In genomic region chr17:81230043-81230820, GRCh38 we compare ENCODE assay signal across 12 cellular contexts. TPM values are rescaled to one million over a fixed set of nuclear protein-coding genes. Genes with fewer than 3 reads are reported as not detected.
DNase-seq lines count a peak whose midpoint lies in the region; ATAC-seq and TF ChIP-seq lines count a peak whose summit lies in the region.
"Had no signal": no experiment of that assay in that cellular context is flagged by ENCODE, and none has a peak within 500 bp of the region (broad histone marks: within the 10 kb centered on the region; RNA-seq: fewer than 3 reads in every experiment).

No MANE protein-coding gene starts in this region.

- H3K18ac ChIP-seq in IMR-90 (ENCODE audit: low read depth, low read length): no peak overlapping the region
- no peak overlapping the region for H3K18ac ChIP-seq in mesendoderm (ENCODE audit: low read length)

- no peak for ATAC-seq in IMR-90 (ENCODE audit: low read depth)
- no peak for ATAC-seq in GM19452 (IDR thresholded peaks at IDR 0.05; ENCODE audit: unreplicated experiment)
- no peak for ATAC-seq in activated CD8-positive, alpha-beta memory T cell treated with anti-CD3 and anti-CD28 coated beads, Interleukin-2, amount 10 ng/mL, durations not matched to agents 7 days and 5 days

- TF ChIP-seq CTCF in IMR-90 (conservative IDR thresholded peaks at IDR 0.05; ENCODE audit: low read depth, low read length) (peak; percentile 31; the same call in 1 of the 2 replicates), mammary epithelial cell (conservative IDR thresholded peaks at IDR 0.05 in 1 of 2, IDR thresholded peaks at IDR 0.05 in 1 of 2; ENCODE audit: extremely low read depth in 1 of 2, insufficient read depth in 1 of 2, low read depth in 1 of 2, low read length in 2 of 2) (peak; percentile 23 to 46)

- H3K27ac ChIP-seq in IMR-90 (ENCODE audit: insufficient read depth, low read length) (no peak overlapping the region), mammary epithelial cell (ENCODE audit: insufficient read depth, low read depth, low read length) (no peak overlapping the region), mesendoderm (ENCODE audit: low read depth, low read length) (no peak overlapping the region)
- H3K27ac ChIP-seq: upper lobe of left lung had no signal

- H4K8ac ChIP-seq in IMR-90 (ENCODE audit: low read depth in 2 of 2, low read length in 2 of 2): no peak overlapping the region
- H4K8ac ChIP-seq in mesendoderm (ENCODE audit: low read depth, low read length): no peak overlapping the region

- H3K23ac ChIP-seq in IMR-90 (ENCODE audit: low read depth, low read length) (no peak overlapping the region), mesendoderm (ENCODE audit: low read length) (no peak overlapping the region)

- H3K4me3 ChIP-seq in IMR-90 (ENCODE audit: insufficient read depth, low read depth, low read length): no peak overlapping the region
- no peak overlapping the region for H3K4me3 ChIP-seq in mammary epithelial cell (replicated peaks in 1 of 3; ENCODE audit: insufficient read depth in 1 of 3, low read depth in 2 of 3, low read length in 3 of 3)
- H3K4me3 ChIP-seq in mesendoderm (ENCODE audit: low read length): no peak overlapping the region
- H3K4me3 ChIP-seq: HAP-1, upper lobe of left lung had no signal

- no peak overlapping the region for H2BK15ac ChIP-seq in IMR-90 (ENCODE audit: low read depth, low read length)
- H2BK15ac ChIP-seq in mesendoderm (replicated peaks; ENCODE audit: low read depth): no peak overlapping the region

- dilution Hi-C loops in IMR-90 (cut with HindIII; ENCODE audit: low sequenced_read_pairs, unreplicated experiment) (no loop called here), mammary epithelial cell (cut with HindIII; ENCODE audit: low sequenced_read_pairs) (no loop called here)

- no peak overlapping the region for H2BK20ac ChIP-seq in IMR-90 (ENCODE audit: low read depth, low read length)

- BruUV-seq in IMR-90 (replicated peaks; lab: Mats Ljungman, UMichigan) (no TSS peak), mammary epithelial cell (replicated peaks; lab: Mats Ljungman, UMichigan) (no TSS peak)

- H2BK120ac ChIP-seq in IMR-90 (ENCODE audit: low read depth, low read length) (no peak overlapping the region), mesendoderm (ENCODE audit: low read depth, low read length) (no peak overlapping the region)

- DNase-seq in Daoy (ENCODE audit: low read depth) (peak; percentile 48), IMR-90 (no peak), mammary epithelial cell (no peak), mesendoderm (peak; percentile 52), activated gamma-delta T cell (lab: John Stamatoyannopoulos, UW) (no peak)
- no peak for DNase-seq in stimulated activated CD4-positive, alpha-beta T cell treated with anti-CD3 and anti-CD28 coated beads, Interleukin-2, amount 100 ng/mL, for 24 hours
- DNase-seq in activated CD8-positive, alpha-beta memory T cell treated with anti-CD3 and anti-CD28 coated beads, Interleukin-2, amount 10 ng/mL, durations not matched to agents 7 days and 5 days: no peak
- DNase-seq: activated T-cell treated with anti-CD3 and anti-CD28 coated beads, Interleukin-2, amount 50 U/mL, for 4 hours; effector memory CD4-positive, alpha-beta T cell had no signal

- H3K36me3 Mint-ChIP-seq in activated CD8-positive, alpha-beta memory T cell treated with anti-CD3 and anti-CD28 coated beads, Interleukin-2, amount 10 ng/mL, durations not matched to agents 7 days and 5 days: peaks cover 9% of the 10 kb centered on the region

- H3K56ac ChIP-seq in IMR-90 (ENCODE audit: extremely low read depth, insufficient read depth, low read length) (no peak overlapping the region), mesendoderm (ENCODE audit: low read length) (no peak overlapping the region)

- H3K79me1 ChIP-seq in IMR-90 (ENCODE audit: low read depth in 1 of 2, low read length in 2 of 2): peaks cover 4 to 20% of the 10 kb centered on the region in 2 experiments; a peak in 3 of 4 replicates
- no peaks in the 10 kb centered on the region for H3K79me1 ChIP-seq in mesendoderm (ENCODE audit: low read length)

- H3K79me2 ChIP-seq in mammary epithelial cell (ENCODE audit: insufficient read depth, low read length) (peaks cover 4% of the 10 kb centered on the region), mesendoderm (ENCODE audit: control insufficient read depth, insufficient read depth, low read length) (no peaks in the 10 kb centered on the region)

- peaks cover 2% of the 10 kb centered on the region; the same call in 1 of the 2 replicates for H3K4me1 ChIP-seq in IMR-90 (ENCODE audit: control insufficient read depth, insufficient read depth, low read length)
- no peaks in the 10 kb centered on the region for H3K4me1 ChIP-seq in mammary epithelial cell (ENCODE audit: insufficient read depth, low read length)
- no peaks in the 10 kb centered on the region for H3K4me1 ChIP-seq in mesendoderm (ENCODE audit: control insufficient read depth, low read depth, low read length)
- H3K4me1 ChIP-seq: HAP-1 had no signal

- no peak overlapping the region for H4K91ac ChIP-seq in IMR-90 (ENCODE audit: insufficient read depth, low read depth, low read length)

- no peaks in the 10 kb centered on the region for H3K9me3 Mint-ChIP-seq in activated CD8-positive, alpha-beta memory T cell treated with anti-CD3 and anti-CD28 coated beads, Interleukin-2, amount 10 ng/mL, durations not matched to agents 7 days and 5 days (ENCODE audit: low read depth)
- H3K9me3 Mint-ChIP-seq: activated T-cell treated with anti-CD3 and anti-CD28 coated beads, Interleukin-2, amount 50 U/mL, for 4 hours had no signal

- H4K20me1 ChIP-seq in IMR-90 (ENCODE audit: insufficient read depth, low read length): peaks cover 18% of the 10 kb centered on the region
- no peaks in the 10 kb centered on the region for H4K20me1 ChIP-seq in mammary epithelial cell (ENCODE audit: insufficient read depth, low read length)

- intact Hi-C loops in IMR-90 (cut with micrococcal nuclease) (no loop called here), mammary epithelial cell (cut with micrococcal nuclease) (no loop called here)

- no peaks in the 10 kb centered on the region for H3K27me3 Mint-ChIP-seq in activated CD8-positive, alpha-beta memory T cell treated with anti-CD3 and anti-CD28 coated beads, Interleukin-2, amount 10 ng/mL, durations not matched to agents 7 days and 5 days

- H2AFZ ChIP-seq in IMR-90 (replicated peaks; ENCODE audit: low read length, poor library complexity) (peak overlapping the region; percentile 33), mammary epithelial cell (ENCODE audit: low read depth, low read length) (no peak overlapping the region)

- H3K4ac ChIP-seq in IMR-90 (ENCODE audit: low read depth, low read length): no peak overlapping the region
- no peak overlapping the region for H3K4ac ChIP-seq in mesendoderm (ENCODE audit: low read depth, low read length)

- H3K4me1 Mint-ChIP-seq in activated CD8-positive, alpha-beta memory T cell treated with anti-CD3 and anti-CD28 coated beads, Interleukin-2, amount 10 ng/mL, durations not matched to agents 7 days and 5 days: peaks cover 6% of the 10 kb centered on the region

- H3K27ac Mint-ChIP-seq in activated CD8-positive, alpha-beta memory T cell treated with anti-CD3 and anti-CD28 coated beads, Interleukin-2, amount 10 ng/mL, durations not matched to agents 7 days and 5 days: no peak overlapping the region

- POLR2A ChIA-PET in IMR-90 (lab: Charles Lee; ENCODE audit: unreplicated experiment): no interaction called here

- H3K4me3 Mint-ChIP-seq in activated CD8-positive, alpha-beta memory T cell treated with anti-CD3 and anti-CD28 coated beads, Interleukin-2, amount 10 ng/mL, durations not matched to agents 7 days and 5 days: no peak overlapping the region
- H3K4me3 Mint-ChIP-seq: activated T-cell treated with anti-CD3 and anti-CD28 coated beads, Interleukin-2, amount 50 U/mL, for 4 hours had no signal

- no peak overlapping the region for H4K5ac ChIP-seq in IMR-90 (ENCODE audit: low read depth, low read length)
- no peak overlapping the region for H4K5ac ChIP-seq in mesendoderm (ENCODE audit: low read length)

- in situ Hi-C loops in IMR-90 (cut with MboI; ENCODE audit: low sequenced_read_pairs) (no loop called here), mammary epithelial cell (cut with MboI; ENCODE audit: low sequenced_read_pairs in 2 of 2) (loop anchor here in 1 of 2 donors (25.0 kb wide), 1 partner anchor 218 kb away; no protein-coding TSS in a partner anchor)

- no peak overlapping the region for H3K9ac ChIP-seq in IMR-90 (ENCODE audit: low read depth, low read length)
- no peak overlapping the region for H3K9ac ChIP-seq in mammary epithelial cell (ENCODE audit: insufficient read depth, low read length)
- no peak overlapping the region for H3K9ac ChIP-seq in mesendoderm (ENCODE audit: low read length)

- H2AK5ac ChIP-seq in IMR-90 (ENCODE audit: low read depth, low read length): no peak overlapping the region
- H2AK5ac ChIP-seq in mesendoderm (ENCODE audit: low read length): no peak overlapping the region

- WGBS in IMR-90 (ENCODE audit: extremely low coverage in 2 of 2, insufficient read length in 1 of 2), 2 experiments: 97% methylated on average over 13 of the region's 26 CpGs; no CpG with 5 or more reads in 1 of the 2 experiments
- WGBS in mammary epithelial cell (ENCODE audit: low coverage, missing lambda C conversion rate): 86% methylated on average over 24 of the region's 26 CpGs
- WGBS in mesendoderm (ENCODE audit: extremely low coverage, insufficient coverage, low lambda C conversion rate): no CpG with 5 or more reads among the region's 26 CpGs

- H3K36me3 ChIP-seq in IMR-90 (ENCODE audit: control insufficient read depth, insufficient read depth, low read length) (peaks cover 39% of the 10 kb centered on the region), mammary epithelial cell (ENCODE audit: insufficient read depth, low read length) (no peaks in the 10 kb centered on the region), mesendoderm (ENCODE audit: control insufficient read depth, insufficient read depth, low read length) (peaks cover 3% of the 10 kb centered on the region)

- H2BK5ac ChIP-seq in IMR-90 (ENCODE audit: low read depth, low read length, poor library complexity, severe bottlenecking): no peak overlapping the region
- no peak overlapping the region for H2BK5ac ChIP-seq in mesendoderm (ENCODE audit: low read length)

- H3K4me2 ChIP-seq in IMR-90 (ENCODE audit: low read depth, low read length): no peak overlapping the region
- no peak overlapping the region for H3K4me2 ChIP-seq in mammary epithelial cell (ENCODE audit: insufficient read depth, low read depth, low read length)
- no peak overlapping the region for H3K4me2 ChIP-seq in mesendoderm (ENCODE audit: low read length)

- CTCF ChIA-PET in IMR-90 (lab: Yijun Ruan, JAX): interaction anchor here (0.6 kb wide), 1 partner anchor 25 kb away, joined by 3 read pairs; no protein-coding TSS in a partner anchor
- CTCF ChIA-PET in mammary epithelial cell (lab: Charles Lee; ENCODE audit: low non-redundant PET): no interaction called here
- CTCF ChIA-PET in activated CD8-positive, alpha-beta memory T cell treated with anti-CD3 and anti-CD28 coated beads, Interleukin-2, amount 10 ng/mL, durations not matched to agents 7 days and 5 days (lab: Charles Lee): interaction anchor here (2.6 kb wide), 1 partner anchor 8 kb away, joined by 8 read pairs; the partner anchor contains the start of genes NDUFAF8 and TEPSIN

- H2AK9ac ChIP-seq in IMR-90 (replicated peaks; ENCODE audit: low read depth, low read length, poor library complexity): no peak overlapping the region

- H3K14ac ChIP-seq in IMR-90 (replicated peaks; ENCODE audit: low read depth, low read length): no peak overlapping the region

- H3K9me3 ChIP-seq in IMR-90 (ENCODE audit: control insufficient read depth, insufficient read depth, low read length): peaks cover 3% of the 10 kb centered on the region; the same call in 1 of the 2 replicates
- no peaks in the 10 kb centered on the region for H3K9me3 ChIP-seq in mammary epithelial cell (replicated peaks; ENCODE audit: insufficient read depth, low read length)
- H3K9me3 ChIP-seq: upper lobe of left lung had no signal

- TF ChIP-seq RAD21 in IMR-90 (IDR thresholded peaks at IDR 0.05; ENCODE audit: low read length): peak; percentile 36; the same call in 1 of the 2 replicates

- no peaks in the 10 kb centered on the region for H3K9me1 ChIP-seq in IMR-90 (ENCODE audit: insufficient read depth, low read length)

- H3K27me3 ChIP-seq in IMR-90 (ENCODE audit: control insufficient read depth, insufficient read depth, low read length) (no peaks in the 10 kb centered on the region), mammary epithelial cell (ENCODE audit: insufficient read depth, low read length) (no peaks in the 10 kb centered on the region), mesendoderm (ENCODE audit: insufficient read depth, low read length, poor library complexity) (no peaks in the 10 kb centered on the region)
- H3K27me3 ChIP-seq: upper lobe of left lung had no signal

- no peak for TF ChIP-seq POLR2A in IMR-90 (IDR thresholded peaks at IDR 0.05; ENCODE audit: low read depth, low read length)

RNA-seq across cellular contexts. Expression of gene CEP131, which starts 7.5 kb away (rescaled TPM):
- total RNA-seq in Daoy (2014; rRNA removed; shearing (Covaris generic)): 27.3 and 33.8 TPM in 2 replicates
- total RNA-seq in IMR-90 (2012; rRNA removed) (4.8 and 5.3 TPM in 2 replicates), mammary epithelial cell (10 to 100 TPM in 1 of 2 donors, 1 to 10 TPM in 1; 8.7 to 13.1 TPM)
- polyA plus RNA-seq in IMR-90 (2012; rRNA removed) (9.6 and 12.3 TPM in 2 replicates), mammary epithelial cell (6.1 TPM)
- 11.3 and 16.9 TPM in 2 replicates for polyA plus RNA-seq in IMR-90 (2012; cell fraction: cytosol; rRNA removed)
- 57.2 and 102 TPM in 2 replicates for polyA plus RNA-seq in IMR-90 (2012; cell fraction: nucleus; rRNA removed; ENCODE audit: low replicate concordance)
- 1.5 TPM for polyA minus RNA-seq in mammary epithelial cell
- polyA plus RNA-seq in mesendoderm (2013, experiment 1 of 2): 9.2 TPM
- polyA plus RNA-seq in mesendoderm (2013, experiment 2 of 2): 9.0 TPM
- total RNA-seq in activated CD8-positive, alpha-beta memory T cell treated with anti-CD3 and anti-CD28 coated beads, Interleukin-2, amount 10 ng/mL, durations not matched to agents 7 days and 5 days: 10 to 100 TPM; 13.6 to 20.6 TPM

RNA-seq across cellular contexts. Expression of gene TEPSIN, which starts 8.6 kb away (rescaled TPM):
- 17.0 and 24.2 TPM in 2 replicates for total RNA-seq in Daoy (2014; rRNA removed; shearing (Covaris generic))
- total RNA-seq in IMR-90 (2012; rRNA removed) (3.2 and 3.3 TPM in 2 replicates), mammary epithelial cell (10 to 100 TPM; 15.7 to 25.7 TPM)
- polyA plus RNA-seq in IMR-90 (2012; rRNA removed) (28.1 and 36.1 TPM in 2 replicates), mammary epithelial cell (10.3 TPM)
- 9.0 and 13.3 TPM in 2 replicates for polyA plus RNA-seq in IMR-90 (2012; cell fraction: cytosol; rRNA removed)
- polyA plus RNA-seq in IMR-90 (2012; cell fraction: nucleus; rRNA removed; ENCODE audit: low replicate concordance): 230 and 545 TPM in 2 replicates
- 3.9 TPM for polyA minus RNA-seq in mammary epithelial cell
- 13.5 TPM for polyA plus RNA-seq in mesendoderm (2013, experiment 1 of 2)
- 13.2 TPM for polyA plus RNA-seq in mesendoderm (2013, experiment 2 of 2)
- total RNA-seq in activated CD8-positive, alpha-beta memory T cell treated with anti-CD3 and anti-CD28 coated beads, Interleukin-2, amount 10 ng/mL, durations not matched to agents 7 days and 5 days: 10 to 100 TPM; 53.6 to 56.3 TPM

RNA-seq across cellular contexts. Expression of gene NDUFAF8, which starts 8.9 kb away (rescaled TPM):
- total RNA-seq in Daoy (2014; rRNA removed; shearing (Covaris generic)): 59.5 and 75.5 TPM in 2 replicates
- total RNA-seq in IMR-90 (2012; rRNA removed) (11.1 and 21.1 TPM in 2 replicates), mammary epithelial cell (10 to 100 TPM; 14.7 to 98.1 TPM)
- polyA plus RNA-seq in IMR-90 (2012; rRNA removed) (65.0 and 80.0 TPM in 2 replicates), mammary epithelial cell (112 TPM)
- 64.0 and 137 TPM in 2 replicates for polyA plus RNA-seq in IMR-90 (2012; cell fraction: cytosol; rRNA removed)
- 31.0 and 41.1 TPM in 2 replicates for polyA plus RNA-seq in IMR-90 (2012; cell fraction: nucleus; rRNA removed; ENCODE audit: low replicate concordance)
- 69.0 TPM for polyA minus RNA-seq in mammary epithelial cell
- 229 TPM for polyA plus RNA-seq in mesendoderm (2013, experiment 1 of 2)
- 218 TPM for polyA plus RNA-seq in mesendoderm (2013, experiment 2 of 2)
- total RNA-seq in activated CD8-positive, alpha-beta memory T cell treated with anti-CD3 and anti-CD28 coated beads, Interleukin-2, amount 10 ng/mL, durations not matched to agents 7 days and 5 days: 10 to 100 TPM; 41.6 to 53.7 TPM

Comparison
In these comparisons a context has a peak if more than half of its experiments do, and no peak if none do; other contexts are left out.
1. DNase-seq: peak in Daoy (single experiment) and mesendoderm (single experiment); none in IMR-90 (single experiment), mammary epithelial cell (single experiment), stimulated activated CD4-positive, alpha-beta T cell treated with anti-CD3 and anti-CD28 coated beads, Interleukin-2, amount 100 ng/mL, for 24 hours (0 of 2), activated gamma-delta T cell (single experiment) and activated CD8-positive, alpha-beta memory T cell treated with anti-CD3 and anti-CD28 coated beads, Interleukin-2, amount 10 ng/mL, durations not matched to agents 7 days and 5 days (single experiment).